8 cellular contexts compared by ENCODE assay signal in genomic region chr19:9934132-9934950, GRCh38. TPM values are rescaled to one million over a fixed set of nuclear protein-coding genes. Genes with fewer than 3 reads are reported as not detected.
DNase-seq lines count a peak whose midpoint lies in the region; ATAC-seq lines count a peak whose summit lies in the region.

No MANE protein-coding gene starts in this region.

- DNase-seq in NCI-H187 (lab: John Stamatoyannopoulos, UW): peak; percentile 5 to 7
- no peak for DNase-seq in NCI-H187 treated with DMSO at 0.1 percent for 48 hours (lab: John Stamatoyannopoulos, UW)
- DNase-seq in NCI-H1930 (lab: John Stamatoyannopoulos, UW): peak; percentile 11 to 46
- DNase-seq in activated CD4-positive, alpha-beta T cell treated with anti-CD3 and anti-CD28 coated beads for 36 hours: peak; percentile 94
- peak; percentile 43 for DNase-seq in cerebellum (ENCODE audit: low spot score)
- DNase-seq in left colon: peak; percentile 45 to 77
- DNase-seq in stimulated activated CD4-positive, alpha-beta T cell treated with anti-CD3 and anti-CD28 coated beads, Interleukin-4, amount 100 ng/mL, for 1 hour: peak; percentile 86
- no peak for DNase-seq in NCI-H2029 (lab: John Stamatoyannopoulos, UW)

- no peaks in the 10 kb centered on the region for H3K9me3 Mint-ChIP-seq in activated CD4-positive, alpha-beta T cell treated with anti-CD3 and anti-CD28 coated beads for 36 hours (ENCODE audit: low read depth)

- no peak overlapping the region for H3K27ac Mint-ChIP-seq in activated CD4-positive, alpha-beta T cell treated with anti-CD3 and anti-CD28 coated beads for 36 hours

- peaks cover 43% of the 10 kb centered on the region for H3K27me3 Mint-ChIP-seq in activated CD4-positive, alpha-beta T cell treated with anti-CD3 and anti-CD28 coated beads for 36 hours

- CTCF ChIA-PET in activated CD4-positive, alpha-beta T cell treated with anti-CD3 and anti-CD28 coated beads for 36 hours (lab: Charles Lee): interaction anchor here (0.7 to 0.9 kb wide), 2 partner anchors 14 to 20 kb away, joined by 4 to 7 read pairs; no protein-coding TSS in a partner anchor

- intact Hi-C loops in activated CD4-positive, alpha-beta T cell treated with anti-CD3 and anti-CD28 coated beads for 36 hours (cut with DNase I, micrococcal nuclease): loop anchor here (1.0 to 10.0 kb wide), 7 partner anchors 66 to 450 kb away; partner anchors contain the start of genes TYK2 (in 2 of the 2) and EIF3G (in 1 of the 2)
- intact Hi-C loops in left colon (cut with DNase I, micrococcal nuclease): loop anchor here (10.0 kb wide), 1 partner anchor 90 kb away; no protein-coding TSS in a partner anchor

- no peaks in the 10 kb centered on the region for H3K36me3 Mint-ChIP-seq in activated CD4-positive, alpha-beta T cell treated with anti-CD3 and anti-CD28 coated beads for 36 hours (ENCODE audit: low read depth)

- peaks cover 25% of the 10 kb centered on the region for H3K4me1 Mint-ChIP-seq in activated CD4-positive, alpha-beta T cell treated with anti-CD3 and anti-CD28 coated beads for 36 hours

- no peak overlapping the region for H3K4me3 Mint-ChIP-seq in activated CD4-positive, alpha-beta T cell treated with anti-CD3 and anti-CD28 coated beads for 36 hours

- POLR2A ChIA-PET in activated CD4-positive, alpha-beta T cell treated with anti-CD3 and anti-CD28 coated beads for 36 hours (lab: Charles Lee): interaction anchor here (0.7 kb wide), 1 partner anchor 1441 kb away, joined by 3 read pairs; no protein-coding TSS in a partner anchor

- ATAC-seq in activated CD4-positive, alpha-beta T cell treated with anti-CD3 and anti-CD28 coated beads for 36 hours: peak; percentile 85
- ATAC-seq in left colon: peak; percentile 81

RNA-seq across cellular contexts. Expression of gene OLFM2, which starts 2.0 kb away (rescaled TPM):
- total RNA-seq in activated CD4-positive, alpha-beta T cell treated with anti-CD3 and anti-CD28 coated beads for 36 hours: 1 to 10 TPM; 1.3 to 1.8 TPM
- total RNA-seq in cerebellum: 56.6 TPM
- total RNA-seq in left colon: 1 to 10 TPM; 1.6 to 1.9 TPM

Comparison
In these comparisons a context has a peak if more than half of its experiments do, and no peak if none do; other contexts are left out.
1. DNase-seq: peak in NCI-H187 (2 of 2), NCI-H1930 (2 of 2), activated CD4-positive, alpha-beta T cell treated with anti-CD3 and anti-CD28 coated beads for 36 hours (single experiment), cerebellum (single experiment), left colon (2 of 2) and stimulated activated CD4-positive, alpha-beta T cell treated with anti-CD3 and anti-CD28 coated beads, Interleukin-4, amount 100 ng/mL, for 1 hour (single experiment); none in NCI-H187 treated with DMSO at 0.1 percent for 48 hours (single experiment) and NCI-H2029 (single experiment).
2. RNA of gene OLFM2, which starts 2.0 kb away (total RNA-seq): 56.6 TPM in cerebellum (single experiment); 1.6 to 1.9 TPM in left colon and 1.3 to 1.8 TPM in activated CD4-positive, alpha-beta T cell treated with anti-CD3 and anti-CD28 coated beads for 36 hours; every median in the first group is over 10 times any median in the second.